In the genomic region with DNA sequence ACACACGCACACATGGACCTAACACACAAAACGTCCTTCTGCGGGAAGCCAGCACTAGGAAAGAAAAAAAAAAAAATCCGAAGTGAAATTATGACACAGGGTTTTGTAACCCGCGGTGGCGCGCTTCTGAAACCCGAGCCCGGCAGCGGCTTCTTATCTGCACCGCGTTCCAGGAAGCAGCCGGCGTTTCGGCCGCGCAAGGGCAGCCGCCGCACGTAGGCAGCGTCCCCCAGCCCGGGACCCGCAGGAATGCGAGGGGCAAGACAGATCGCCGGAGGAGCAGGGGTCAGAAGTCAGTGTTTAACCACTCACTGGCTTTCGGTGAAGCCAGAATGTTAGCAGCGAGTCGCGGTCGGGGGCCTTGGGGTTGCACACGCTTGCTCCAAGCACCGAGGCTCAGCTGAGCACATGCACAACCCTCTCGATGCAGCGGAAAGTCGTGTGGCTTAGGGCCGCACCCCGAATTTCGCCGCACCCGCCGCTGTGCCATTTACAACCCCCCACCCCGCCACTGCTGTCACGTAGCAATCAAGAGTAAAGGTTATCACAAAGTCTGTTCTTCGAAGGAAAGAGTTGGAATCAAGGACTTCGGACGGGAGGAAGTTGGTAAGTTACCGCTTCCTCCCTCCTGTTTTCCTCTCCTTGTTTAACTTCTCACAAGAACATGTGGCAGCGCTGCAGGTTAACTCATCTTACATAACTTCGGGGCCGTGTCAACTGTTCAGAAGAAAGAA, we compare ENCODE assay signal across 1 cellular context.
TF ChIP-seq lines count a peak whose summit lies in the region.

No MANE protein-coding gene starts in this region.

TF ChIP-seq in HepG2, 621 proteins besides CTCF, POLR2A, EP300 and RAD21 (continued from another document and continues in another):
- TF ChIP-seq, protein P1, sequence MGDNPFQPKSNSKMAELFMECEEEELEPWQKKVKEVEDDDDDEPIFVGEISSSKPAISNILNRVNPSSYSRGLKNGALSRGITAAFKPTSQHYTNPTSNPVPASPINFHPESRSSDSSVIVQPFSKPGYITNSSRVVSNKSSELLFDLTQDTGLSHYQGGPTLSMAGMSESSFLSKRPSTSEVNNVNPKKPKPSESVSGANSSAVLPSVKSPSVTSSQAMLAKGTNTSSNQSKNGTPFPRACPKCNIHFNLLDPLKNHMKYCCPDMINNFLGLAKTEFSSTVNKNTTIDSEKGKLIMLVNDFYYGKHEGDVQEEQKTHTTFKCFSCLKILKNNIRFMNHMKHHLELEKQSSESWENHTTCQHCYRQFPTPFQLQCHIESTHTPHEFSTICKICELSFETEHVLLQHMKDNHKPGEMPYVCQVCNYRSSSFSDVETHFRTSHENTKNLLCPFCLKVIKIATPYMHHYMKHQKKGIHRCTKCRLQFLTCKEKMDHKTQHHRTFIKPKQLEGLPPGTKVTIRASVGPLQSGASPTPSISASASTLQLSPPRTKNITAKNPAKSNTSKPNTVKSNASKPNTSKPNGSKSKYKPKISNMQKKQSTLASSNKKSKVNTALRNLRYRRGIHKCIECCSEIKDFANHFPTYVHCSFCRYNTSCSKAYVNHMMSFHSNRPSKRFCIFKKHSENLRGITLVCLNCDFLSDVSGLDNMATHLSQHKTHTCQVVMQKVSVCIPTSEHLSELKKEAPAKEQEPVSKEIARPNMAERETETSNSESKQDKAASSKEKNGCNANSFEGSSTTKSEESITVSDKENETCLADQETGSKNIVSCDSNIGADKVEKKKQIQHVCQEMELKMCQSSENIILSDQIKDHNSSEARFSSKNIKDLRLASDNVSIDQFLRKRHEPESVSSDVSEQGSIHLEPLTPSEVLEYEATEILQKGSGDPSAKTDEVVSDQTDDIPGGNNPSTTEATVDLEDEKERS (CRISPR knock-in tag; IDR thresholded peaks at IDR 0.05): peak; percentile 88
- TF ChIP-seq GABPB1 (CRISPR knock-in tag; IDR thresholded peaks at IDR 0.05) (peak; percentile 78), RAD51 (IDR thresholded peaks at IDR 0.05; ENCODE audit: borderline replicate concordance) (no peak), TEAD3 (CRISPR knock-in tag; optimal IDR thresholded peaks at IDR 0.05; ENCODE audit: borderline replicate concordance) (peak; percentile 98), SNAPC2 (CRISPR knock-in tag; IDR thresholded peaks at IDR 0.05) (peak; percentile 94; the same call in 1 of the 2 replicates), MIER2 (CRISPR knock-in tag; IDR thresholded peaks at IDR 0.05) (peak; percentile 65; the same call in 1 of the 2 replicates), MXI1 (IDR thresholded peaks at IDR 0.05; ENCODE audit: borderline replicate concordance, low read depth, low read length) (no peak; the same call in 2 of the 3 replicates), KAT2B (IDR thresholded peaks at IDR 0.05; ENCODE audit: borderline replicate concordance, low read depth, low read length) (no peak), CHD4 (IDR thresholded peaks at IDR 0.05; ENCODE audit: borderline replicate concordance, low read length) (no peak), ZNF674 (CRISPR knock-in tag; IDR thresholded peaks at IDR 0.05; ENCODE audit: low read depth) (no peak; the same call in 1 of the 2 replicates), ZNF75D (CRISPR knock-in tag; IDR thresholded peaks at IDR 0.05; ENCODE audit: borderline replicate concordance) (no peak), ZNF451 (CRISPR knock-in tag; IDR thresholded peaks at IDR 0.05) (peak; percentile 90; the same call in 1 of the 2 replicates), KDM1A (CRISPR knock-in tag; IDR thresholded peaks at IDR 0.05) (peak; percentile 42; the same call in 1 of the 2 replicates), DMAP1 (CRISPR knock-in tag; IDR thresholded peaks at IDR 0.05) (peak; percentile 88), ZNF329 (CRISPR knock-in tag; IDR thresholded peaks at IDR 0.05; ENCODE audit: low read depth) (no peak; the same call in none of the 2 replicates), ZNF253 (CRISPR knock-in tag; IDR thresholded peaks at IDR 0.05; ENCODE audit: borderline replicate concordance) (peak; percentile 87; the same call in 1 of the 2 replicates), ZNF781 (CRISPR knock-in tag; IDR thresholded peaks at IDR 0.05; ENCODE audit: borderline replicate concordance, not compliant biosample characterization) (peak; percentile 92), PHF8 (CRISPR knock-in tag; IDR thresholded peaks at IDR 0.05) (peak; percentile 63; the same call in 1 of the 2 replicates), FOXP1 (IDR thresholded peaks at IDR 0.05) (no peak), FOXP1 (CRISPR knock-in tag; IDR thresholded peaks at IDR 0.05) (peak; percentile 65), AGO2 (optimal IDR thresholded peaks at IDR 0.05; ENCODE audit: low read depth, low read length) (peak; percentile 94), JDP2 (CRISPR knock-in tag; IDR thresholded peaks at IDR 0.05; ENCODE audit: borderline replicate concordance) (peak; percentile 72; the same call in 1 of the 2 replicates), RFXAP (CRISPR knock-in tag; IDR thresholded peaks at IDR 0.05; ENCODE audit: borderline replicate concordance) (peak; percentile 94), POLR2AphosphoS2 (IDR thresholded peaks at IDR 0.05; ENCODE audit: low read depth, low read length) (no peak; the same call in 1 of the 2 replicates), IKZF1 (IDR thresholded peaks at IDR 0.05) (no peak), HMGA1 (CRISPR knock-in tag; conservative IDR thresholded peaks at IDR 0.05) (no peak), PCBP2 (optimal IDR thresholded peaks at IDR 0.05; ENCODE audit: low read depth, low read length, poor library complexity, severe bottlenecking) (no peak), SALL2 (CRISPR knock-in tag; IDR thresholded peaks at IDR 0.05) (peak; percentile 93), ZNF124 (CRISPR knock-in tag; IDR thresholded peaks at IDR 0.05) (no peak)
- TF ChIP-seq, protein P2, sequence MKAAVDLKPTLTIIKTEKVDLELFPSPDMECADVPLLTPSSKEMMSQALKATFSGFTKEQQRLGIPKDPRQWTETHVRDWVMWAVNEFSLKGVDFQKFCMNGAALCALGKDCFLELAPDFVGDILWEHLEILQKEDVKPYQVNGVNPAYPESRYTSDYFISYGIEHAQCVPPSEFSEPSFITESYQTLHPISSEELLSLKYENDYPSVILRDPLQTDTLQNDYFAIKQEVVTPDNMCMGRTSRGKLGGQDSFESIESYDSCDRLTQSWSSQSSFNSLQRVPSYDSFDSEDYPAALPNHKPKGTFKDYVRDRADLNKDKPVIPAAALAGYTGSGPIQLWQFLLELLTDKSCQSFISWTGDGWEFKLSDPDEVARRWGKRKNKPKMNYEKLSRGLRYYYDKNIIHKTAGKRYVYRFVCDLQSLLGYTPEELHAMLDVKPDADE (CRISPR knock-in tag; IDR thresholded peaks at IDR 0.05): peak; percentile 88; the same call in 1 of the 2 replicates
- TF ChIP-seq, protein P3, sequence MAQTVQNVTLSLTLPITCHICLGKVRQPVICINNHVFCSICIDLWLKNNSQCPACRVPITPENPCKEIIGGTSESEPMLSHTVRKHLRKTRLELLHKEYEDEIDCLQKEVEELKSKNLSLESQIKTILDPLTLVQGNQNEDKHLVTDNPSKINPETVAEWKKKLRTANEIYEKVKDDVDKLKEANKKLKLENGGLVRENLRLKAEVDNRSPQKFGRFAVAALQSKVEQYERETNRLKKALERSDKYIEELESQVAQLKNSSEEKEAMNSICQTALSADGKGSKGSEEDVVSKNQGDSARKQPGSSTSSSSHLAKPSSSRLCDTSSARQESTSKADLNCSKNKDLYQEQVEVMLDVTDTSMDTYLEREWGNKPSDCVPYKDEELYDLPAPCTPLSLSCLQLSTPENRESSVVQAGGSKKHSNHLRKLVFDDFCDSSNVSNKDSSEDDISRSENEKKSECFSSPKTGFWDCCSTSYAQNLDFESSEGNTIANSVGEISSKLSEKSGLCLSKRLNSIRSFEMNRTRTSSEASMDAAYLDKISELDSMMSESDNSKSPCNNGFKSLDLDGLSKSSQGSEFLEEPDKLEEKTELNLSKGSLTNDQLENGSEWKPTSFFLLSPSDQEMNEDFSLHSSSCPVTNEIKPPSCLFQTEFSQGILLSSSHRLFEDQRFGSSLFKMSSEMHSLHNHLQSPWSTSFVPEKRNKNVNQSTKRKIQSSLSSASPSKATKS (CRISPR knock-in tag; IDR thresholded peaks at IDR 0.05): peak; percentile 92
- TF ChIP-seq, protein P4, sequence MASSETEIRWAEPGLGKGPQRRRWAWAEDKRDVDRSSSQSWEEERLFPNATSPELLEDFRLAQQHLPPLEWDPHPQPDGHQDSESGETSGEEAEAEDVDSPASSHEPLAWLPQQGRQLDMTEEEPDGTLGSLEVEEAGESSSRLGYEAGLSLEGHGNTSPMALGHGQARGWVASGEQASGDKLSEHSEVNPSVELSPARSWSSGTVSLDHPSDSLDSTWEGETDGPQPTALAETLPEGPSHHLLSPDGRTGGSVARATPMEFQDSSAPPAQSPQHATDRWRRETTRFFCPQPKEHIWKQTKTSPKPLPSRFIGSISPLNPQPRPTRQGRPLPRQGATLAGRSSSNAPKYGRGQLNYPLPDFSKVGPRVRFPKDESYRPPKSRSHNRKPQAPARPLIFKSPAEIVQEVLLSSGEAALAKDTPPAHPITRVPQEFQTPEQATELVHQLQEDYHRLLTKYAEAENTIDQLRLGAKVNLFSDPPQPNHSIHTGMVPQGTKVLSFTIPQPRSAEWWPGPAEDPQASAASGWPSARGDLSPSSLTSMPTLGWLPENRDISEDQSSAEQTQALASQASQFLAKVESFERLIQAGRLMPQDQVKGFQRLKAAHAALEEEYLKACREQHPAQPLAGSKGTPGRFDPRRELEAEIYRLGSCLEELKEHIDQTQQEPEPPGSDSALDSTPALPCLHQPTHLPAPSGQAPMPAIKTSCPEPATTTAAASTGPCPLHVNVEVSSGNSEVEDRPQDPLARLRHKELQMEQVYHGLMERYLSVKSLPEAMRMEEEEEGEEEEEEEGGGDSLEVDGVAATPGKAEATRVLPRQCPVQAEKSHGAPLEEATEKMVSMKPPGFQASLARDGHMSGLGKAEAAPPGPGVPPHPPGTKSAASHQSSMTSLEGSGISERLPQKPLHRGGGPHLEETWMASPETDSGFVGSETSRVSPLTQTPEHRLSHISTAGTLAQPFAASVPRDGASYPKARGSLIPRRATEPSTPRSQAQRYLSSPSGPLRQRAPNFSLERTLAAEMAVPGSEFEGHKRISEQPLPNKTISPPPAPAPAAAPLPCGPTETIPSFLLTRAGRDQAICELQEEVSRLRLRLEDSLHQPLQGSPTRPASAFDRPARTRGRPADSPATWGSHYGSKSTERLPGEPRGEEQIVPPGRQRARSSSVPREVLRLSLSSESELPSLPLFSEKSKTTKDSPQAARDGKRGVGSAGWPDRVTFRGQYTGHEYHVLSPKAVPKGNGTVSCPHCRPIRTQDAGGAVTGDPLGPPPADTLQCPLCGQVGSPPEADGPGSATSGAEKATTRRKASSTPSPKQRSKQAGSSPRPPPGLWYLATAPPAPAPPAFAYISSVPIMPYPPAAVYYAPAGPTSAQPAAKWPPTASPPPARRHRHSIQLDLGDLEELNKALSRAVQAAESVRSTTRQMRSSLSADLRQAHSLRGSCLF (CRISPR knock-in tag; IDR thresholded peaks at IDR 0.05; ENCODE audit: borderline replicate concordance): peak; percentile 74; the same call in 1 of the 2 replicates
- TF ChIP-seq, protein P5, sequence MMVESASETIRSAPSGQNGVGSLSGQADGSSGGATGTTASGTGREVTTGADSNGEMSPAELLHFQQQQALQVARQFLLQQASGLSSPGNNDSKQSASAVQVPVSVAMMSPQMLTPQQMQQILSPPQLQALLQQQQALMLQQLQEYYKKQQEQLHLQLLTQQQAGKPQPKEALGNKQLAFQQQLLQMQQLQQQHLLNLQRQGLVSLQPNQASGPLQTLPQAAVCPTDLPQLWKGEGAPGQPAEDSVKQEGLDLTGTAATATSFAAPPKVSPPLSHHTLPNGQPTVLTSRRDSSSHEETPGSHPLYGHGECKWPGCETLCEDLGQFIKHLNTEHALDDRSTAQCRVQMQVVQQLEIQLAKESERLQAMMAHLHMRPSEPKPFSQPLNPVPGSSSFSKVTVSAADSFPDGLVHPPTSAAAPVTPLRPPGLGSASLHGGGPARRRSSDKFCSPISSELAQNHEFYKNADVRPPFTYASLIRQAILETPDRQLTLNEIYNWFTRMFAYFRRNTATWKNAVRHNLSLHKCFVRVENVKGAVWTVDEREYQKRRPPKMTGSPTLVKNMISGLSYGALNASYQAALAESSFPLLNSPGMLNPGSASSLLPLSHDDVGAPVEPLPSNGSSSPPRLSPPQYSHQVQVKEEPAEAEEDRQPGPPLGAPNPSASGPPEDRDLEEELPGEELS (CRISPR knock-in tag; IDR thresholded peaks at IDR 0.05): peak; percentile 83
- TF ChIP-seq, protein P6, sequence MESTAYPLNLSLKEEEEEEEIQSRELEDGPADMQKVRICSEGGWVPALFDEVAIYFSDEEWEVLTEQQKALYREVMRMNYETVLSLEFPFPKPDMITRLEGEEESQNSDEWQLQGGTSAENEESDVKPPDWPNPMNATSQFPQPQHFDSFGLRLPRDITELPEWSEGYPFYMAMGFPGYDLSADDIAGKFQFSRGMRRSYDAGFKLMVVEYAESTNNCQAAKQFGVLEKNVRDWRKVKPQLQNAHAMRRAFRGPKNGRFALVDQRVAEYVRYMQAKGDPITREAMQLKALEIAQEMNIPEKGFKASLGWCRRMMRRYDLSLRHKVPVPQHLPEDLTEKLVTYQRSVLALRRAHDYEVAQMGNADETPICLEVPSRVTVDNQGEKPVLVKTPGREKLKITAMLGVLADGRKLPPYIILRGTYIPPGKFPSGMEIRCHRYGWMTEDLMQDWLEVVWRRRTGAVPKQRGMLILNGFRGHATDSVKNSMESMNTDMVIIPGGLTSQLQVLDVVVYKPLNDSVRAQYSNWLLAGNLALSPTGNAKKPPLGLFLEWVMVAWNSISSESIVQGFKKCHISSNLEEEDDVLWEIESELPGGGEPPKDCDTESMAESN (CRISPR knock-in tag; conservative IDR thresholded peaks at IDR 0.05): peak; percentile 69
- TF ChIP-seq, protein P7, sequence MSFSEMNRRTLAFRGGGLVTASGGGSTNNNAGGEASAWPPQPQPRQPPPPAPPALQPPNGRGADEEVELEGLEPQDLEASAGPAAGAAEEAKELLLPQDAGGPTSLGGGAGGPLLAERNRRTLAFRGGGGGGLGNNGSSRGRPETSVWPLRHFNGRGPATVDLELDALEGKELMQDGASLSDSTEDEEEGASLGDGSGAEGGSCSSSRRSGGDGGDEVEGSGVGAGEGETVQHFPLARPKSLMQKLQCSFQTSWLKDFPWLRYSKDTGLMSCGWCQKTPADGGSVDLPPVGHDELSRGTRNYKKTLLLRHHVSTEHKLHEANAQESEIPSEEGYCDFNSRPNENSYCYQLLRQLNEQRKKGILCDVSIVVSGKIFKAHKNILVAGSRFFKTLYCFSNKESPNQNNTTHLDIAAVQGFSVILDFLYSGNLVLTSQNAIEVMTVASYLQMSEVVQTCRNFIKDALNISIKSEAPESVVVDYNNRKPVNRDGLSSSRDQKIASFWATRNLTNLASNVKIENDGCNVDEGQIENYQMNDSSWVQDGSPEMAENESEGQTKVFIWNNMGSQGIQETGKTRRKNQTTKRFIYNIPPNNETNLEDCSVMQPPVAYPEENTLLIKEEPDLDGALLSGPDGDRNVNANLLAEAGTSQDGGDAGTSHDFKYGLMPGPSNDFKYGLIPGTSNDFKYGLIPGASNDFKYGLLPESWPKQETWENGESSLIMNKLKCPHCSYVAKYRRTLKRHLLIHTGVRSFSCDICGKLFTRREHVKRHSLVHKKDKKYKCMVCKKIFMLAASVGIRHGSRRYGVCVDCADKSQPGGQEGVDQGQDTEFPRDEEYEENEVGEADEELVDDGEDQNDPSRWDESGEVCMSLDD (CRISPR knock-in tag; IDR thresholded peaks at IDR 0.05; ENCODE audit: borderline replicate concordance): peak; percentile 97; the same call in 1 of the 2 replicates
- TF ChIP-seq, protein P8, sequence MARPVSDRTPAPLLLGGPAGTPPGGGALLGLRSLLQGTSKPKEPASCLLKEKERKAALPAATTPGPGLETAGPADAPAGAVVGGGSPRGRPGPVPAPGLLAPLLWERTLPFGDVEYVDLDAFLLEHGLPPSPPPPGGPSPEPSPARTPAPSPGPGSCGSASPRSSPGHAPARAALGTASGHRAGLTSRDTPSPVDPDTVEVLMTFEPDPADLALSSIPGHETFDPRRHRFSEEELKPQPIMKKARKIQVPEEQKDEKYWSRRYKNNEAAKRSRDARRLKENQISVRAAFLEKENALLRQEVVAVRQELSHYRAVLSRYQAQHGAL (CRISPR knock-in tag; IDR thresholded peaks at IDR 0.05; ENCODE audit: not compliant biosample characterization): no peak
